Comparison of ENCODE assay signal across 25 cellular contexts in genomic region chr12:14714437-14714836, GRCh38. TPM values are rescaled to one million over a fixed set of nuclear protein-coding genes. Genes with fewer than 3 reads are reported as not detected.
DNase-seq lines count a peak whose midpoint lies in the region; ATAC-seq lines count a peak whose summit lies in the region.
"Had no signal": no experiment of that assay in that cellular context is flagged by ENCODE, and none has a peak within 500 bp of the region (broad histone marks: within the 10 kb centered on the region; RNA-seq: fewer than 3 reads in every experiment).

No MANE protein-coding gene starts in this region.

- H3K9ac ChIP-seq in HUES64 (ENCODE audit: low read depth, low read length), result peak overlapping the region; percentile 17; the same call in 1 of the 2 replicates
- H3K9ac ChIP-seq: BLaER1, SK-N-SH had no signal

- H3K4me3 ChIP-seq in HUES64 (ENCODE audit: low read length), result peak overlapping the region; percentile 19; the same call in 1 of the 2 replicates
- H3K4me3 ChIP-seq: ascending aorta, BLaER1, dorsolateral prefrontal cortex, hepatocyte, lung had no signal

- 81% methylated on average over 6 of the region's 6 CpGs for WGBS in HUES64

- ATAC-seq in HG02798 (IDR thresholded peaks at IDR 0.05; ENCODE audit: poor library complexity, unreplicated experiment) (no peak), GM18502 (IDR thresholded peaks at IDR 0.05; ENCODE audit: poor library complexity, unreplicated experiment) (no peak), GM21381 (IDR thresholded peaks at IDR 0.05; ENCODE audit: unreplicated experiment) (no peak), HG03342 (IDR thresholded peaks at IDR 0.05; ENCODE audit: unreplicated experiment) (no peak)
- ATAC-seq: activated naive CD4-positive, alpha-beta T cell treated with anti-CD3 and anti-CD28 coated beads, Interleukin-2, amount 50 U/mL, for 72 hours; HepG2 had no signal

- peaks cover 55% of the 10 kb centered on the region for H3K4me1 ChIP-seq in HUES64 (ENCODE audit: insufficient read depth, low read length)
- H3K4me1 ChIP-seq: ascending aorta had no signal

- H3K9me3 ChIP-seq in HUES64 (ENCODE audit: insufficient read depth, low read depth, low read length), result no peaks in the 10 kb centered on the region
- H3K9me3 ChIP-seq: ascending aorta, neutrophil, SK-N-SH had no signal

- H3K27ac ChIP-seq in HUES64 (ENCODE audit: low read depth, low read length), result peak overlapping the region; percentile 62; the same call in 1 of the 2 replicates
- H3K27ac ChIP-seq: ascending aorta, BLaER1, dorsolateral prefrontal cortex, hepatocyte, neutrophil had no signal

- H3K27me3 ChIP-seq in HUES64 (ENCODE audit: insufficient read depth, low read length), result peaks cover 4% of the 10 kb centered on the region; the same call in 1 of the 2 replicates
- H3K27me3 ChIP-seq: ascending aorta, BLaER1, dorsolateral prefrontal cortex, hepatocyte had no signal

- no peaks in the 10 kb centered on the region for H3K36me3 ChIP-seq in HUES64 (ENCODE audit: insufficient read depth, low read length)
- H3K36me3 ChIP-seq: ascending aorta, BLaER1, neutrophil had no signal

- peak; percentile 2 for DNase-seq in COR-L47 (lab: John Stamatoyannopoulos, UW)
- peak; percentile 14 for DNase-seq in NCI-H2029 treated with DMSO at 0.1 percent for 48 hours (lab: John Stamatoyannopoulos, UW)
- peak; percentile 4 for DNase-seq in NCI-H774 (lab: John Stamatoyannopoulos, UW)
- DNase-seq: activated CD4-positive, CD25-positive, alpha-beta regulatory T cell treated with anti-CD3 and anti-CD28 coated beads, Interleukin-2, amount 50 U/mL, for 72 hours; activated T-cell treated with anti-CD3 and anti-CD28 coated beads, Interleukin-2, amount 50 U/mL, for 48 hours; dorsolateral prefrontal cortex; HCEC 1CT; kidney; SK-N-SH; small intestine; stimulated activated CD4-positive, alpha-beta T cell treated with anti-CD3 and anti-CD28 coated beads, Interleukin-2, amount 100 ng/mL, for 48 hours; stimulated activated naive CD4-positive, alpha-beta T cell treated with Interleukin-2 at 50 U/mL for 16 hours; T1000 had no signal

RNA-seq across cellular contexts. Expression of gene GUCY2C, which starts 18.0 kb away (rescaled TPM):
- polyA plus RNA-seq in HUES64 (2013, experiment 1 of 2), result 0.50 TPM
- 0.32 TPM for polyA plus RNA-seq in HUES64 (2013, experiment 2 of 2)
- polyA plus RNA-seq: HepG2, SK-N-SH had no signal
